ENCODE assay signal across 11 cellular contexts in the genomic region with DNA sequence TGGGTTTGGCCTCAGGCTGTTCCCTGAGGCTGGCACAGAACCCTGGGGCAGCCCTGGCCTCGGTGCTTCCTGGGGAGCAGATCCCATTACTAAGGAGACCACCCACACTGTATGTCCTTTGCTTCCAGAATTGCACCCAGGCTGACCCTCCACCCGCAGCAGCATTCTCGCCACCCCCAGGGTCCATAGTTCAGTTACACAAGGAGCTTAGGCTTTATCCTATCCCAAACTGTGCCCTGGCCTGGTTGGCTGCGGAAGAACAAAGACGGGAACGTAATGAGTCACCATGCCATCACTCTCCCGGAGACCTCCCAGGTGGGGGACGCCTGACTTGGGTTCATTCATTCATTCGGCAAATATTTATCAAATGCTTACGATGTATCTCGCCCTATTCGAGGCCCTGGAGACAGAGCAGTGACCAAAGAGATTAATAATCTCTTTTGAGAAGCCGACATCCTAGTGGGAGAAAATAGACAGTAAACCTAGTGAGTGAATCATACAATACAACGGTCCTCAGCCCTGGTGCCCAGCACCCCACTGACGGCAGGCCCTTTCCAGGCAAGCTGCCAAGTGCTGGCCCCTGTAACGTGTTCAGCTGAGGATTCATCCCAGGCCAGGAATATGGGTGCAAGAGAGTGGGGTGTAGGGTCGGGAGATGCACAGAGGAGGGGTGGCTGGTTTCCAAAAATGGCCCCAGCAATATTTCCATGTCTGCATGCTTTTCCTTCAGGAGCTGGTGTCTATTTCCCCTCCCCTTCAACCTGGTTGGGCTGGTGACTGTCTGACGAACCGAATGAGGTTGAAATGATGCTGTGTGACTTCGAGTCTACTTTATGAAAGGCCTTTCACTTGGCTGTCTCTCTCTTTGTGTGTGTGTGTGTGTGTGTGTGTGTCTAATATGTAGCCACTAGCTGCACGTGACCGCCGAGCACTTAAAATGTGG.
DNase-seq lines count a peak whose midpoint lies in the region; ATAC-seq and TF ChIP-seq lines count a peak whose summit lies in the region.
"Had no signal": no experiment of that assay in that cellular context is flagged by ENCODE, and none has a peak within 500 bp of the region (broad histone marks: within the 10 kb centered on the region; RNA-seq: fewer than 3 reads in every experiment).

No MANE protein-coding gene starts in this region.

- no peak overlapping the region for H4K8ac ChIP-seq in mesendoderm (ENCODE audit: low read depth, low read length)

- H3K9me3 Mint-ChIP-seq in Caco-2 (ENCODE audit: unreplicated experiment): no peaks in the 10 kb centered on the region
- H3K9me3 Mint-ChIP-seq in stimulated activated naive CD8-positive, alpha-beta T cell treated with anti-CD3 and anti-CD28 coated beads, Interleukin-15, amount 100 ng/mL, for 72 hours: no peaks in the 10 kb centered on the region
- H3K9me3 Mint-ChIP-seq: natural killer cell treated with Interleukin-12 subunit alpha and Interleukin-12 subunit beta and Interleukin-15 and Interleukin-18, amount 100 ng/mL, for 72 hours had no signal

- H3K27me3 ChIP-seq in Caco-2 (replicated peaks; ENCODE audit: control insufficient read depth, insufficient read depth, low read length) (no peaks in the 10 kb centered on the region), mesendoderm (ENCODE audit: insufficient read depth, low read length, poor library complexity) (no peaks in the 10 kb centered on the region)

- TF ChIP-seq CTCF in Caco-2 (IDR thresholded peaks at IDR 0.05; ENCODE audit: insufficient read depth in 1 of 2, low read depth in 1 of 2, low read length in 1 of 2, severe bottlenecking in 1 of 2, unreplicated experiment in 1 of 2): no peak

- H2BK120ac ChIP-seq in mesendoderm (ENCODE audit: low read depth, low read length): no peak overlapping the region

- POLR2A ChIA-PET in Caco-2 (lab: Charles Lee): interaction anchor here (0.6 to 1.5 kb wide), 3 partner anchors 33 to 86 kb away, joined by 3 read pairs; no protein-coding TSS in a partner anchor

- DNase-seq in Caco-2 (peak; percentile 92 to 93), LoVo (ENCODE audit: low spot score) (peak; percentile 72), brain pericyte (ENCODE audit: low read depth, low spot score) (peak; percentile 18), mesendoderm (peak; percentile 71), NCI-H1417 treated with DMSO at 0.1 percent for 48 hours (lab: John Stamatoyannopoulos, UW) (no peak), GF-D8 (lab: John Stamatoyannopoulos, UW) (no peak)
- DNase-seq in stimulated activated naive CD8-positive, alpha-beta T cell treated with anti-CD3 and anti-CD28 coated beads, Interleukin-15, amount 100 ng/mL, for 72 hours: no peak
- DNase-seq: activated CD4-positive, alpha-beta T cell treated with anti-CD3 and anti-CD28 coated beads, Interleukin-2, amount 50 U/mL, for 4 hours; DMS79 had no signal

- ATAC-seq in stimulated activated naive CD8-positive, alpha-beta T cell treated with anti-CD3 and anti-CD28 coated beads, Interleukin-15, amount 100 ng/mL, for 72 hours: no peak
- ATAC-seq in HG02571 (IDR thresholded peaks at IDR 0.05; ENCODE audit: unreplicated experiment): no peak
- ATAC-seq: natural killer cell treated with Interleukin-12 subunit alpha and Interleukin-12 subunit beta and Interleukin-15 and Interleukin-18, amount 100 ng/mL, for 72 hours had no signal

- peak overlapping the region; percentile 72 for H3K4me3 Mint-ChIP-seq in Caco-2 (ENCODE audit: unreplicated experiment)
- H3K4me3 Mint-ChIP-seq in stimulated activated naive CD8-positive, alpha-beta T cell treated with anti-CD3 and anti-CD28 coated beads, Interleukin-15, amount 100 ng/mL, for 72 hours: no peak overlapping the region
- H3K4me3 Mint-ChIP-seq: natural killer cell treated with Interleukin-12 subunit alpha and Interleukin-12 subunit beta and Interleukin-15 and Interleukin-18, amount 100 ng/mL, for 72 hours had no signal

- H3K79me2 ChIP-seq in mesendoderm (ENCODE audit: control insufficient read depth, insufficient read depth, low read length): no peaks in the 10 kb centered on the region

- H3K4me2 ChIP-seq in mesendoderm (ENCODE audit: low read length): no peak overlapping the region

- H3K27ac Mint-ChIP-seq in Caco-2 (ENCODE audit: unreplicated experiment): peak overlapping the region; percentile 96
- H3K27ac Mint-ChIP-seq in stimulated activated naive CD8-positive, alpha-beta T cell treated with anti-CD3 and anti-CD28 coated beads, Interleukin-15, amount 100 ng/mL, for 72 hours: no peak overlapping the region

- H3K36me3 ChIP-seq in Caco-2 (ENCODE audit: control insufficient read depth, insufficient read depth, low read length) (no peaks in the 10 kb centered on the region), mesendoderm (ENCODE audit: control insufficient read depth, insufficient read depth, low read length) (no peaks in the 10 kb centered on the region)

- WGBS in mesendoderm (ENCODE audit: extremely low coverage, insufficient coverage, low lambda C conversion rate): no CpG with 5 or more reads among the region's 23 CpGs

- H3K4me1 ChIP-seq in Caco-2: peaks cover 25% of the 10 kb centered on the region
- no peaks in the 10 kb centered on the region for H3K4me1 ChIP-seq in mesendoderm (ENCODE audit: control insufficient read depth, low read depth, low read length)

- H3K4ac ChIP-seq in mesendoderm (ENCODE audit: low read depth, low read length): no peak overlapping the region

- H3K27ac ChIP-seq in mesendoderm (ENCODE audit: low read depth, low read length): no peak overlapping the region

- BruUV-seq in Caco-2 (replicated peaks; lab: Mats Ljungman, UMichigan): no TSS peak

- no peaks in the 10 kb centered on the region for H3K9me3 ChIP-seq in Caco-2

- H3K4me3 ChIP-seq in Caco-2 (ENCODE audit: low read depth, low read length): no peak overlapping the region
- H3K4me3 ChIP-seq in mesendoderm (ENCODE audit: low read length): no peak overlapping the region

- intact Hi-C loops in Caco-2 (cut with micrococcal nuclease; ENCODE audit: unreplicated experiment): loop anchor here (2.0 kb wide), 1 partner anchor 134 kb away; the partner anchor contains the start of gene MGAT5B

- no peak overlapping the region for H2BK15ac ChIP-seq in mesendoderm (replicated peaks; ENCODE audit: low read depth)

- H3K18ac ChIP-seq in mesendoderm (ENCODE audit: low read length): no peak overlapping the region

- H3K79me1 ChIP-seq in mesendoderm (ENCODE audit: low read length): no peaks in the 10 kb centered on the region

- no peak overlapping the region for H2BK5ac ChIP-seq in mesendoderm (ENCODE audit: low read length)

- H4K5ac ChIP-seq in mesendoderm (ENCODE audit: low read length): no peak overlapping the region

- H3K56ac ChIP-seq in mesendoderm (ENCODE audit: low read length): no peak overlapping the region

- peaks cover 27% of the 10 kb centered on the region for H3K4me1 Mint-ChIP-seq in Caco-2 (ENCODE audit: low read depth, unreplicated experiment)
- peaks cover 23% of the 10 kb centered on the region for H3K4me1 Mint-ChIP-seq in stimulated activated naive CD8-positive, alpha-beta T cell treated with anti-CD3 and anti-CD28 coated beads, Interleukin-15, amount 100 ng/mL, for 72 hours

- no peak overlapping the region for H3K23ac ChIP-seq in mesendoderm (ENCODE audit: low read length)

- H3K27me3 Mint-ChIP-seq in Caco-2 (ENCODE audit: insufficient read depth, unreplicated experiment): no peaks in the 10 kb centered on the region
- no peaks in the 10 kb centered on the region for H3K27me3 Mint-ChIP-seq in stimulated activated naive CD8-positive, alpha-beta T cell treated with anti-CD3 and anti-CD28 coated beads, Interleukin-15, amount 100 ng/mL, for 72 hours

- H2AK5ac ChIP-seq in mesendoderm (ENCODE audit: low read length): no peak overlapping the region

- CTCF ChIA-PET in Caco-2 (lab: Charles Lee): interaction anchor here (0.6 to 1.5 kb wide), 6 partner anchors 9 to 135 kb away, joined by 3 to 5 read pairs (median 3); partner anchors contain the start of gene MGAT5B

- H3K9ac ChIP-seq in mesendoderm (ENCODE audit: low read length): no peak overlapping the region

- H3K36me3 Mint-ChIP-seq in Caco-2 (ENCODE audit: insufficient read depth, unreplicated experiment): peaks cover 10% of the 10 kb centered on the region
- H3K36me3 Mint-ChIP-seq: natural killer cell treated with Interleukin-12 subunit alpha and Interleukin-12 subunit beta and Interleukin-15 and Interleukin-18, amount 100 ng/mL, for 72 hours had no signal

Comparison
In these comparisons a context has a peak if more than half of its experiments do, and no peak if none do; other contexts are left out.
1. DNase-seq: peak in Caco-2 (2 of 2), LoVo (single experiment), brain pericyte (single experiment) and mesendoderm (single experiment); none in NCI-H1417 treated with DMSO at 0.1 percent for 48 hours (single experiment), stimulated activated naive CD8-positive, alpha-beta T cell treated with anti-CD3 and anti-CD28 coated beads, Interleukin-15, amount 100 ng/mL, for 72 hours (0 of 2) and GF-D8 (single experiment).